Comparison of ENCODE assay signal across 20 cellular contexts in genomic region chr9:78351816-78352215, GRCh38.
DNase-seq lines count a peak whose midpoint lies in the region; ATAC-seq and TF ChIP-seq lines count a peak whose summit lies in the region.
"Had no signal": no experiment of that assay in that cellular context is flagged by ENCODE, and none has a peak within 500 bp of the region (broad histone marks: within the 10 kb centered on the region; RNA-seq: fewer than 3 reads in every experiment).

No MANE protein-coding gene starts in this region.

- no peaks in the 10 kb centered on the region for H4K20me1 ChIP-seq in SU-DHL-6 (ENCODE audit: low read depth, low read length)

- no peak overlapping the region for H3K4me2 ChIP-seq in SU-DHL-6 (ENCODE audit: low read depth, low read length, poor library complexity, severe bottlenecking)

- H3K27ac ChIP-seq in SU-DHL-6 (ENCODE audit: low read depth, low read length): no peak overlapping the region
- H3K27ac ChIP-seq: foreskin keratinocyte, neutrophil had no signal

- H2AFZ ChIP-seq in SU-DHL-6 (ENCODE audit: low read depth, low read length, severe bottlenecking): peak overlapping the region; percentile 27

- no peak for TF ChIP-seq CTCF in SU-DHL-6 (IDR thresholded peaks at IDR 0.05; ENCODE audit: insufficient read depth, low read length, poor library complexity, severe bottlenecking)

- no peak for DNase-seq in SW 1271 (lab: John Stamatoyannopoulos, UW)
- DNase-seq: activated CD4-positive, CD25-positive, alpha-beta regulatory T cell; activated CD8-positive, alpha-beta memory T cell treated with anti-CD3 and anti-CD28 coated beads, Interleukin-2, amount 50 U/mL, for 48 hours; activated naive CD4-positive, alpha-beta T cell; foreskin keratinocyte; MG63; NCI-H1930; NCI-H446 treated with DMSO at 0.1 percent for 48 hours; retina; stimulated activated CD4-positive, alpha-beta T cell treated with anti-CD3 and anti-CD28 coated beads, Interleukin-15, amount 100 ng/mL, for 24 hours; stimulated activated naive CD4-positive, alpha-beta T cell treated with Interleukin-2 at 50 U/mL for 16 hours had no signal

- no peaks in the 10 kb centered on the region for H3K27me3 ChIP-seq in SU-DHL-6 (ENCODE audit: low read length)
- H3K27me3 ChIP-seq: foreskin keratinocyte, MG63, neutrophil had no signal

- no peaks in the 10 kb centered on the region for H3K9me2 ChIP-seq in SU-DHL-6 (replicated peaks; ENCODE audit: insufficient read depth, low read length)

- ATAC-seq in GM18498 (IDR thresholded peaks at IDR 0.05; ENCODE audit: unreplicated experiment): peak; percentile 73
- peak; percentile 59 for ATAC-seq in GM18909 (IDR thresholded peaks at IDR 0.05; ENCODE audit: poor library complexity, unreplicated experiment)
- ATAC-seq in HG03060 (IDR thresholded peaks at IDR 0.05; ENCODE audit: low read depth, unreplicated experiment): peak; percentile 69
- no peak for ATAC-seq in HG02840 (IDR thresholded peaks at IDR 0.05; ENCODE audit: low FRiP score, unreplicated experiment)
- ATAC-seq in HG03520 (IDR thresholded peaks at IDR 0.05; ENCODE audit: unreplicated experiment): no peak
- ATAC-seq in GM19023 (IDR thresholded peaks at IDR 0.05; ENCODE audit: unreplicated experiment): no peak
- ATAC-seq: foreskin keratinocyte, Right ventricle myocardium inferior had no signal

- H3K36me3 ChIP-seq in SU-DHL-6 (ENCODE audit: low read length): no peaks in the 10 kb centered on the region
- H3K36me3 ChIP-seq: MG63, neutrophil had no signal

- H3K79me2 ChIP-seq in SU-DHL-6 (ENCODE audit: insufficient read depth, low read length): no peaks in the 10 kb centered on the region

- no peak overlapping the region for H3K9ac ChIP-seq in SU-DHL-6 (ENCODE audit: low read length)

- no peaks in the 10 kb centered on the region for H3F3A ChIP-seq in SU-DHL-6 (ENCODE audit: insufficient read depth)

- H3K9me3 ChIP-seq in SU-DHL-6 (ENCODE audit: insufficient read depth, low read length): no peaks in the 10 kb centered on the region
- H3K9me3 ChIP-seq: MG63, neutrophil had no signal

- H3K4me3 ChIP-seq in SU-DHL-6 (ENCODE audit: insufficient read depth, low read length, poor library complexity, severe bottlenecking): no peak overlapping the region
- H3K4me3 ChIP-seq: MG63 had no signal

Comparison
In these comparisons a context has a peak if more than half of its experiments do, and no peak if none do; other contexts are left out.
1. ATAC-seq: peak in GM18498 (single experiment), GM18909 (single experiment) and HG03060 (single experiment); none in HG02840 (single experiment), HG03520 (single experiment) and GM19023 (single experiment).